ENCODE assay signal across 1 cellular context in the genomic region with DNA sequence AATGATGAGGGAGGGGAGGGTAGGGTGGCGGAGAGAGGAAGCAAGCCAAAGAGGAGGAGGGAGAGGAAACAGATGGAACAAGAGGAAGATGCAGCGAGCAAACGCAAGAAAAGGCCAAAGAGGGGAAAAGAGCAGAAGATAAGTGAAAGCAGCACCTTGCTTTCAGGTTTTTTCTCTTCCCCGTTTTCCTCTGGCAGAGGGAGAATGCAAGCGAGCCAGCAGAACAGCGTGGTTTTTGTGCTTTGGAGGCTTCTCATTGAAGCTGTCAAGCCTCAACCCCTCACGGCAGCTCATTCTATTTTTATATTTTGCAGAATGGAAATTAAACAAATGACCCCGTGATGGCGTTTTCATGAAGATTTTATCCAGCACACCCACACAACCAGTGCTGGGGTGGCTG.
TF ChIP-seq lines count a peak whose summit lies in the region.

No MANE protein-coding gene starts in this region.

TF ChIP-seq in HEK293, 187 proteins besides CTCF, POLR2A, EP300 and RAD21:
- TF ChIP-seq ZFP41 (tag by site-specific recombination; IDR thresholded peaks at IDR 0.05; ENCODE audit: borderline replicate concordance) = no peak
- TF ChIP-seq ZNF2 (tag by site-specific recombination; IDR thresholded peaks at IDR 0.05) = no peak
- TF ChIP-seq, protein P1, sequence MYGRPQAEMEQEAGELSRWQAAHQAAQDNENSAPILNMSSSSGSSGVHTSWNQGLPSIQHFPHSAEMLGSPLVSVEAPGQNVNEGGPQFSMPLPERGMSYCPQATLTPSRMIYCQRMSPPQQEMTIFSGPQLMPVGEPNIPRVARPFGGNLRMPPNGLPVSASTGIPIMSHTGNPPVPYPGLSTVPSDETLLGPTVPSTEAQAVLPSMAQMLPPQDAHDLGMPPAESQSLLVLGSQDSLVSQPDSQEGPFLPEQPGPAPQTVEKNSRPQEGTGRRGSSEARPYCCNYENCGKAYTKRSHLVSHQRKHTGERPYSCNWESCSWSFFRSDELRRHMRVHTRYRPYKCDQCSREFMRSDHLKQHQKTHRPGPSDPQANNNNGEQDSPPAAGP (tag by site-specific recombination; IDR thresholded peaks at IDR 0.05) = no peak
- peak; percentile 64 for TF ChIP-seq PRDM1 (tag by site-specific recombination; IDR thresholded peaks at IDR 0.05)
